15 cellular contexts compared by ENCODE assay signal in the genomic region with DNA sequence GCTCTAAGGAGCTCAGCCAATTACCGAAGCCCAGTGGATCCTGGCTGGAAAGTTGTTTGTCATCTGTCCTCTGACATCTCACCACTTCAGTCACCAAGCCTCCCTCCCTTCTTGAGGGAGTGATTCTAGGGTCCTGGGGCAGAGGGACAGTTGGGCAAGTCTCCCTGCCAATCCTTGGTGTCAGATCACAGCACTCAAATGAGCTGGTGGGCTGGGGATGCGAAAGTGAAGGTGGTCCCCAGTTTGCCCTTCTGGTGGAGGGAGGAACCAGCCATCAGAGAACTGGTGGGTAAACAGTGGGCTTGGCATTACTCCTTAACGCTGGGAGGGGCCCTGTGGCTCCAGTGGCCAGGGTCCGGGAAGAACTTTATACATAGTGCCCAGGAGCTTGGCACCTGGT. TPM values are rescaled to one million over a fixed set of nuclear protein-coding genes. Genes with fewer than 3 reads are reported as not detected.
DNase-seq lines count a peak whose midpoint lies in the region; ATAC-seq and TF ChIP-seq lines count a peak whose summit lies in the region.
"Had no signal": no experiment of that assay in that cellular context is flagged by ENCODE, and none has a peak within 500 bp of the region (broad histone marks: within the 10 kb centered on the region; RNA-seq: fewer than 3 reads in every experiment).

No MANE protein-coding gene starts in this region.

- H3K9ac ChIP-seq in neural cell (ENCODE audit: low read length) = no peak overlapping the region
- H3K9ac ChIP-seq: BLaER1 treated with 17β-estradiol and CSF1 and Interleukin-3, amounts not matched to agents 10 nM and 100 nM had no signal

- peak overlapping the region; percentile 26 for H3K27ac ChIP-seq in neural cell (ENCODE audit: low read length)
- H3K27ac ChIP-seq: BLaER1 treated with 17β-estradiol and CSF1 and Interleukin-3, amounts not matched to agents 10 nM and 100 nM had no signal

- intact Hi-C loops in Right ventricle myocardium superior (cut with DNase I) = no loop called here

- no peaks in the 10 kb centered on the region for H4K20me1 ChIP-seq in neural cell (ENCODE audit: insufficient read depth)

- no peak overlapping the region for H3K4me2 ChIP-seq in neural cell (ENCODE audit: low read length)
- H3K4me2 ChIP-seq: BLaER1 treated with 17β-estradiol and CSF1 and Interleukin-3, amounts not matched to agents 10 nM and 100 nM had no signal

- ATAC-seq in Right ventricle myocardium superior (ENCODE audit: poor library complexity) (no peak), GM21381 (IDR thresholded peaks at IDR 0.05; ENCODE audit: unreplicated experiment) (no peak)
- ATAC-seq: CD8-positive, alpha-beta T cell; HepG2 had no signal

- no peak overlapping the region for H2AFZ ChIP-seq in neural cell (ENCODE audit: low read depth, low read length)

- no peak for TF ChIP-seq RAD21 in neural cell (conservative IDR thresholded peaks at IDR 0.05)

- TF ChIP-seq EP300 in neural cell (conservative IDR thresholded peaks at IDR 0.05; ENCODE audit: poor library complexity, severe bottlenecking) = no peak

- no peaks in the 10 kb centered on the region for H3K79me2 ChIP-seq in neural cell (replicated peaks; ENCODE audit: insufficient read depth, low read length)

- no peaks in the 10 kb centered on the region for H3K36me3 ChIP-seq in neural cell (ENCODE audit: insufficient read depth, low read length)
- H3K36me3 ChIP-seq: BLaER1 treated with 17β-estradiol and CSF1 and Interleukin-3, amounts not matched to agents 10 nM and 100 nM had no signal

- no peaks in the 10 kb centered on the region for H3F3A ChIP-seq in neural cell (ENCODE audit: insufficient read depth, low read length, poor library complexity, severe bottlenecking)

- peak; percentile 26 for DNase-seq in activated CD8-positive, alpha-beta memory T cell treated with anti-CD3 and anti-CD28 coated beads for 24 hours
- DNase-seq in activated CD8-positive, alpha-beta memory T cell treated with anti-CD3 and anti-CD28 coated beads, Interleukin-2, amount 50 U/mL, for 4 hours = no peak
- DNase-seq in ecto neural progenitor cell (ENCODE audit: low spot score) (peak; percentile 28), Right ventricle myocardium superior (no peak)
- DNase-seq in stimulated activated CD4-positive, alpha-beta T cell treated with anti-CD3 and anti-CD28 coated beads, Interleukin-4, amount 100 ng/mL, for 24 hours = no peak
- DNase-seq: 8988T; Calu3; CD8-positive, alpha-beta T cell; DMS79 treated with DMSO at 0.1 percent for 48 hours; GF-D8 had no signal

- H3K9me2 ChIP-seq in neural cell (ENCODE audit: insufficient read depth, low read length) = no peaks in the 10 kb centered on the region

- no peaks in the 10 kb centered on the region for H3K9me3 ChIP-seq in neural cell (ENCODE audit: low read length)
- H3K9me3 ChIP-seq: BLaER1 treated with 17β-estradiol and CSF1 and Interleukin-3, amounts not matched to agents 10 nM and 100 nM had no signal

- no peak for TF ChIP-seq CTCF in neural cell (IDR thresholded peaks at IDR 0.05; ENCODE audit: poor library complexity, severe bottlenecking)

- H3K27me3 ChIP-seq in neural cell (ENCODE audit: insufficient read depth, low read depth, low read length) = peaks cover 7% of the 10 kb centered on the region

- H3K4me3 ChIP-seq in neural cell (ENCODE audit: low read length) = no peak overlapping the region
- H3K4me3 ChIP-seq: BLaER1 treated with 17β-estradiol and CSF1 and Interleukin-3, amounts not matched to agents 10 nM and 100 nM had no signal

TF ChIP-seq in neural cell, 6 proteins besides CTCF, POLR2A, EP300 and RAD21:
- no peak for TF ChIP-seq EZH2 (IDR thresholded peaks at IDR 0.05; ENCODE audit: borderline replicate concordance, insufficient read depth, low read length, poor library complexity, severe bottlenecking)
- TF ChIP-seq SMC3 (conservative IDR thresholded peaks at IDR 0.05; ENCODE audit: poor library complexity) = no peak
- TF ChIP-seq MXI1 (conservative IDR thresholded peaks at IDR 0.05; ENCODE audit: poor library complexity, severe bottlenecking) = no peak
- TF ChIP-seq TAF1 (IDR thresholded peaks at IDR 0.05; ENCODE audit: low read depth) = no peak
- TF ChIP-seq POLR2AphosphoS5 (IDR thresholded peaks at IDR 0.05) = no peak
- TF ChIP-seq, protein P1, sequence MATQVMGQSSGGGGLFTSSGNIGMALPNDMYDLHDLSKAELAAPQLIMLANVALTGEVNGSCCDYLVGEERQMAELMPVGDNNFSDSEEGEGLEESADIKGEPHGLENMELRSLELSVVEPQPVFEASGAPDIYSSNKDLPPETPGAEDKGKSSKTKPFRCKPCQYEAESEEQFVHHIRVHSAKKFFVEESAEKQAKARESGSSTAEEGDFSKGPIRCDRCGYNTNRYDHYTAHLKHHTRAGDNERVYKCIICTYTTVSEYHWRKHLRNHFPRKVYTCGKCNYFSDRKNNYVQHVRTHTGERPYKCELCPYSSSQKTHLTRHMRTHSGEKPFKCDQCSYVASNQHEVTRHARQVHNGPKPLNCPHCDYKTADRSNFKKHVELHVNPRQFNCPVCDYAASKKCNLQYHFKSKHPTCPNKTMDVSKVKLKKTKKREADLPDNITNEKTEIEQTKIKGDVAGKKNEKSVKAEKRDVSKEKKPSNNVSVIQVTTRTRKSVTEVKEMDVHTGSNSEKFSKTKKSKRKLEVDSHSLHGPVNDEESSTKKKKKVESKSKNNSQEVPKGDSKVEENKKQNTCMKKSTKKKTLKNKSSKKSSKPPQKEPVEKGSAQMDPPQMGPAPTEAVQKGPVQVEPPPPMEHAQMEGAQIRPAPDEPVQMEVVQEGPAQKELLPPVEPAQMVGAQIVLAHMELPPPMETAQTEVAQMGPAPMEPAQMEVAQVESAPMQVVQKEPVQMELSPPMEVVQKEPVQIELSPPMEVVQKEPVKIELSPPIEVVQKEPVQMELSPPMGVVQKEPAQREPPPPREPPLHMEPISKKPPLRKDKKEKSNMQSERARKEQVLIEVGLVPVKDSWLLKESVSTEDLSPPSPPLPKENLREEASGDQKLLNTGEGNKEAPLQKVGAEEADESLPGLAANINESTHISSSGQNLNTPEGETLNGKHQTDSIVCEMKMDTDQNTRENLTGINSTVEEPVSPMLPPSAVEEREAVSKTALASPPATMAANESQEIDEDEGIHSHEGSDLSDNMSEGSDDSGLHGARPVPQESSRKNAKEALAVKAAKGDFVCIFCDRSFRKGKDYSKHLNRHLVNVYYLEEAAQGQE (IDR thresholded peaks at IDR 0.05; ENCODE audit: borderline replicate concordance) = no peak

RNA-seq across cellular contexts. Expression of gene CALB2, which starts 4.4 kb away (rescaled TPM):
- polyA plus RNA-seq in neural cell = 0.20 and 1.1 TPM in 2 replicates
- polyA minus RNA-seq in neural cell = 0.73 and 0.93 TPM in 2 replicates
- total RNA-seq in Right ventricle myocardium superior = 0.30 TPM
- total RNA-seq: A673; CD8-positive, alpha-beta T cell had no signal

Comparison
In these comparisons a context has a peak if more than half of its experiments do, and no peak if none do; other contexts are left out.
1. DNase-seq: peak in activated CD8-positive, alpha-beta memory T cell treated with anti-CD3 and anti-CD28 coated beads for 24 hours (single experiment) and ecto neural progenitor cell (single experiment); none in activated CD8-positive, alpha-beta memory T cell treated with anti-CD3 and anti-CD28 coated beads, Interleukin-2, amount 50 U/mL, for 4 hours (single experiment), stimulated activated CD4-positive, alpha-beta T cell treated with anti-CD3 and anti-CD28 coated beads, Interleukin-4, amount 100 ng/mL, for 24 hours (single experiment) and Right ventricle myocardium superior (single experiment).